Comparison of ENCODE assay signal across 1 cellular context in genomic region chr15:40279437-40280141, GRCh38.
TF ChIP-seq lines count a peak whose summit lies in the region.

No MANE protein-coding gene starts in this region.

TF ChIP-seq in HepG2, 621 proteins besides CTCF, POLR2A, EP300 and RAD21 (continued from another document):
- TF ChIP-seq UBTF (CRISPR knock-in tag; IDR thresholded peaks at IDR 0.05), result peak; percentile 21; the same call in 1 of the 2 replicates
- TF ChIP-seq, protein P1, sequence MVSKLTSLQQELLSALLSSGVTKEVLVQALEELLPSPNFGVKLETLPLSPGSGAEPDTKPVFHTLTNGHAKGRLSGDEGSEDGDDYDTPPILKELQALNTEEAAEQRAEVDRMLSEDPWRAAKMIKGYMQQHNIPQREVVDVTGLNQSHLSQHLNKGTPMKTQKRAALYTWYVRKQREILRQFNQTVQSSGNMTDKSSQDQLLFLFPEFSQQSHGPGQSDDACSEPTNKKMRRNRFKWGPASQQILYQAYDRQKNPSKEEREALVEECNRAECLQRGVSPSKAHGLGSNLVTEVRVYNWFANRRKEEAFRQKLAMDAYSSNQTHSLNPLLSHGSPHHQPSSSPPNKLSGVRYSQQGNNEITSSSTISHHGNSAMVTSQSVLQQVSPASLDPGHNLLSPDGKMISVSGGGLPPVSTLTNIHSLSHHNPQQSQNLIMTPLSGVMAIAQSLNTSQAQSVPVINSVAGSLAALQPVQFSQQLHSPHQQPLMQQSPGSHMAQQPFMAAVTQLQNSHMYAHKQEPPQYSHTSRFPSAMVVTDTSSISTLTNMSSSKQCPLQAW (CRISPR knock-in tag; IDR thresholded peaks at IDR 0.05), result peak; percentile 54; the same call in 1 of the 2 replicates
- TF ChIP-seq ELF3 (CRISPR knock-in tag; IDR thresholded peaks at IDR 0.05), result no peak
- TF ChIP-seq, protein P2, sequence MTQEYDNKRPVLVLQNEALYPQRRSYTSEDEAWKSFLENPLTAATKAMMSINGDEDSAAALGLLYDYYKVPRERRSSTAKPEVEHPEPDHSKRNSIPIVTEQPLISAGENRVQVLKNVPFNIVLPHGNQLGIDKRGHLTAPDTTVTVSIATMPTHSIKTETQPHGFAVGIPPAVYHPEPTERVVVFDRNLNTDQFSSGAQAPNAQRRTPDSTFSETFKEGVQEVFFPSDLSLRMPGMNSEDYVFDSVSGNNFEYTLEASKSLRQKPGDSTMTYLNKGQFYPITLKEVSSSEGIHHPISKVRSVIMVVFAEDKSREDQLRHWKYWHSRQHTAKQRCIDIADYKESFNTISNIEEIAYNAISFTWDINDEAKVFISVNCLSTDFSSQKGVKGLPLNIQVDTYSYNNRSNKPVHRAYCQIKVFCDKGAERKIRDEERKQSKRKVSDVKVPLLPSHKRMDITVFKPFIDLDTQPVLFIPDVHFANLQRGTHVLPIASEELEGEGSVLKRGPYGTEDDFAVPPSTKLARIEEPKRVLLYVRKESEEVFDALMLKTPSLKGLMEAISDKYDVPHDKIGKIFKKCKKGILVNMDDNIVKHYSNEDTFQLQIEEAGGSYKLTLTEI (CRISPR knock-in tag; conservative IDR thresholded peaks at IDR 0.05), result no peak
- peak; percentile 46; the same call in 1 of the 2 replicates for TF ChIP-seq MXD4 (CRISPR knock-in tag; IDR thresholded peaks at IDR 0.05)
- TF ChIP-seq, protein P3, sequence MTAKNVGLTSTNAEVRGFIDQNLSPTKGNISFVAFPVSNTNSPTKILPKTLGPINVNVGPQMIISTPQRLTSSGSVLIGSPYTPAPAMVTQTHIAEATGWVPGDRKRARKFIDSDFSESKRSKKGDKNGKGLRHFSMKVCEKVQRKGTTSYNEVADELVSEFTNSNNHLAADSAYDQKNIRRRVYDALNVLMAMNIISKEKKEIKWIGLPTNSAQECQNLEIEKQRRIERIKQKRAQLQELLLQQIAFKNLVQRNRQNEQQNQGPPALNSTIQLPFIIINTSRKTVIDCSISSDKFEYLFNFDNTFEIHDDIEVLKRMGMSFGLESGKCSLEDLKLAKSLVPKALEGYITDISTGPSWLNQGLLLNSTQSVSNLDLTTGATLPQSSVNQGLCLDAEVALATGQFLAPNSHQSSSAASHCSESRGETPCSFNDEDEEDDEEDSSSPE (CRISPR knock-in tag; IDR thresholded peaks at IDR 0.05), result 0 out of 2 replicates have a peak, but pooled peaks have one; percentile 28
- no peak for TF ChIP-seq MEF2D (CRISPR knock-in tag; IDR thresholded peaks at IDR 0.05)
- TF ChIP-seq GPN1 (CRISPR knock-in tag; IDR thresholded peaks at IDR 0.05; ENCODE audit: borderline replicate concordance), result no peak
- TF ChIP-seq ZGPAT (CRISPR knock-in tag; IDR thresholded peaks at IDR 0.05), result peak; percentile 61; the same call in 1 of the 2 replicates
- peak; percentile 54; the same call in 1 of the 2 replicates for TF ChIP-seq GABPB1 (CRISPR knock-in tag; IDR thresholded peaks at IDR 0.05)
- TF ChIP-seq MYC (CRISPR knock-in tag; IDR thresholded peaks at IDR 0.05; ENCODE audit: borderline replicate concordance), result peak; percentile 32; the same call in 1 of the 2 replicates
- TF ChIP-seq ZNF788 (CRISPR knock-in tag; IDR thresholded peaks at IDR 0.05; ENCODE audit: borderline replicate concordance), result peak; percentile 55; the same call in 1 of the 2 replicates
- no peak for TF ChIP-seq CBFB (CRISPR knock-in tag; IDR thresholded peaks at IDR 0.05)
- TF ChIP-seq HNRNPLL (IDR thresholded peaks at IDR 0.05; ENCODE audit: low read depth, low read length, poor library complexity, severe bottlenecking), result peak; percentile 23
- TF ChIP-seq ZNF205 (CRISPR knock-in tag; IDR thresholded peaks at IDR 0.05), result 0 out of 2 replicates have a peak, but pooled peaks have one; percentile 17
- no peak for TF ChIP-seq HDAC6 (IDR thresholded peaks at IDR 0.05; ENCODE audit: low read depth, low read length)
- peak; percentile 58 for TF ChIP-seq XRCC5 (optimal IDR thresholded peaks at IDR 0.05; ENCODE audit: low read length)
- TF ChIP-seq YEATS2 (CRISPR knock-in tag; IDR thresholded peaks at IDR 0.05; ENCODE audit: borderline replicate concordance), result peak; percentile 36; the same call in 1 of the 2 replicates
- 0 out of 2 replicates have a peak, but pooled peaks have one; percentile 36 for TF ChIP-seq KDM3A (CRISPR knock-in tag; IDR thresholded peaks at IDR 0.05; ENCODE audit: low read depth)
- TF ChIP-seq RXRA (CRISPR knock-in tag; IDR thresholded peaks at IDR 0.05), result 0 out of 2 replicates have a peak, but pooled peaks have one; percentile 28
- peak; percentile 48; the same call in 1 of the 2 replicates for TF ChIP-seq MAZ (IDR thresholded peaks at IDR 0.05; ENCODE audit: borderline replicate concordance, low read depth, low read length)
- TF ChIP-seq MAZ (CRISPR knock-in tag; IDR thresholded peaks at IDR 0.05; ENCODE audit: low read depth), result peak; percentile 47; the same call in 1 of the 2 replicates
- TF ChIP-seq SOX5 (CRISPR knock-in tag; IDR thresholded peaks at IDR 0.05; ENCODE audit: borderline replicate concordance), result 0 out of 2 replicates have a peak, but pooled peaks have one; percentile 20
- TF ChIP-seq SOX6 (IDR thresholded peaks at IDR 0.05), result no peak
- 0 out of 2 replicates have a peak, but pooled peaks have one; percentile 38 for TF ChIP-seq SOX6 (CRISPR knock-in tag; IDR thresholded peaks at IDR 0.05)
- TF ChIP-seq HMGXB4 (CRISPR knock-in tag; IDR thresholded peaks at IDR 0.05; ENCODE audit: borderline replicate concordance in 1 of 2, low read depth in 1 of 2), result peak; percentile 62 to 66; a peak in 2 of 4 replicates
- 0 out of 2 replicates have a peak, but pooled peaks have one; percentile 15 for TF ChIP-seq TBX2 (CRISPR knock-in tag; IDR thresholded peaks at IDR 0.05; ENCODE audit: borderline replicate concordance)
- TF ChIP-seq ZNF768 (CRISPR knock-in tag; IDR thresholded peaks at IDR 0.05), result peak; percentile 44; the same call in 1 of the 2 replicates
- 0 out of 2 replicates have a peak, but pooled peaks have one; percentile 30 for TF ChIP-seq TGIF2 (CRISPR knock-in tag; IDR thresholded peaks at IDR 0.05)
- TF ChIP-seq CCAR2 (optimal IDR thresholded peaks at IDR 0.05; ENCODE audit: low read depth, low read length), result no peak
- peak; percentile 29; the same call in 1 of the 2 replicates for TF ChIP-seq FOXO1 (CRISPR knock-in tag; IDR thresholded peaks at IDR 0.05)
- 0 out of 2 replicates have a peak, but pooled peaks have one; percentile 17 for TF ChIP-seq ETV5 (CRISPR knock-in tag; IDR thresholded peaks at IDR 0.05; ENCODE audit: borderline replicate concordance)
- TF ChIP-seq, protein P4, sequence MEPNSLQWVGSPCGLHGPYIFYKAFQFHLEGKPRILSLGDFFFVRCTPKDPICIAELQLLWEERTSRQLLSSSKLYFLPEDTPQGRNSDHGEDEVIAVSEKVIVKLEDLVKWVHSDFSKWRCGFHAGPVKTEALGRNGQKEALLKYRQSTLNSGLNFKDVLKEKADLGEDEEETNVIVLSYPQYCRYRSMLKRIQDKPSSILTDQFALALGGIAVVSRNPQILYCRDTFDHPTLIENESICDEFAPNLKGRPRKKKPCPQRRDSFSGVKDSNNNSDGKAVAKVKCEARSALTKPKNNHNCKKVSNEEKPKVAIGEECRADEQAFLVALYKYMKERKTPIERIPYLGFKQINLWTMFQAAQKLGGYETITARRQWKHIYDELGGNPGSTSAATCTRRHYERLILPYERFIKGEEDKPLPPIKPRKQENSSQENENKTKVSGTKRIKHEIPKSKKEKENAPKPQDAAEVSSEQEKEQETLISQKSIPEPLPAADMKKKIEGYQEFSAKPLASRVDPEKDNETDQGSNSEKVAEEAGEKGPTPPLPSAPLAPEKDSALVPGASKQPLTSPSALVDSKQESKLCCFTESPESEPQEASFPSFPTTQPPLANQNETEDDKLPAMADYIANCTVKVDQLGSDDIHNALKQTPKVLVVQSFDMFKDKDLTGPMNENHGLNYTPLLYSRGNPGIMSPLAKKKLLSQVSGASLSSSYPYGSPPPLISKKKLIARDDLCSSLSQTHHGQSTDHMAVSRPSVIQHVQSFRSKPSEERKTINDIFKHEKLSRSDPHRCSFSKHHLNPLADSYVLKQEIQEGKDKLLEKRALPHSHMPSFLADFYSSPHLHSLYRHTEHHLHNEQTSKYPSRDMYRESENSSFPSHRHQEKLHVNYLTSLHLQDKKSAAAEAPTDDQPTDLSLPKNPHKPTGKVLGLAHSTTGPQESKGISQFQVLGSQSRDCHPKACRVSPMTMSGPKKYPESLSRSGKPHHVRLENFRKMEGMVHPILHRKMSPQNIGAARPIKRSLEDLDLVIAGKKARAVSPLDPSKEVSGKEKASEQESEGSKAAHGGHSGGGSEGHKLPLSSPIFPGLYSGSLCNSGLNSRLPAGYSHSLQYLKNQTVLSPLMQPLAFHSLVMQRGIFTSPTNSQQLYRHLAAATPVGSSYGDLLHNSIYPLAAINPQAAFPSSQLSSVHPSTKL (CRISPR knock-in tag; IDR thresholded peaks at IDR 0.05), result peak; percentile 29; the same call in 1 of the 2 replicates
